In genomic region chr17:7285679-7286078, GRCh38 we compare ENCODE assay signal across 26 cellular contexts. TPM values are rescaled to one million over a fixed set of nuclear protein-coding genes. Genes with fewer than 3 reads are reported as not detected.
"Had no signal": no experiment of that assay in that cellular context is flagged by ENCODE, and none has a peak within 500 bp of the region (broad histone marks: within the 10 kb centered on the region; RNA-seq: fewer than 3 reads in every experiment).

No MANE protein-coding gene starts in this region.

- H3K4me3 Mint-ChIP-seq: activated B cell treated with CpG ODN at 0.5 μM for 24 hours; activated CD4-positive, alpha-beta memory T cell treated with anti-CD3 and anti-CD28 coated beads for 36 hours; activated CD4-positive, alpha-beta T cell treated with anti-CD3 and anti-CD28 coated beads, Interleukin-2, amount 10 ng/mL, durations not matched to agents 7 days and 5 days; activated naive CD8-positive, alpha-beta T cell treated with anti-CD3 and anti-CD28 coated beads, Interleukin-2, amount 50 U/mL, for 24 hours; activated T-cell treated with anti-CD3 and anti-CD28 coated beads, Interleukin-2, amount 50 U/mL, for 4 hours; T-cell had no signal

- DNase-seq: activated B cell treated with CpG ODN at 0.5 μM for 24 hours; activated CD4-positive, alpha-beta memory T cell treated with anti-CD3 and anti-CD28 coated beads for 36 hours; activated CD4-positive, alpha-beta T cell treated with anti-CD3 and anti-CD28 coated beads, Interleukin-2, amount 10 ng/mL, durations not matched to agents 7 days and 5 days; activated CD8-positive, alpha-beta memory T cell treated with anti-CD3 and anti-CD28 coated beads for 24 hours; activated effector memory CD4-positive, alpha-beta T cell treated with anti-CD3 and anti-CD28 coated beads, Interleukin-2, amount 50 U/mL, for 16 hours; activated naive CD4-positive, alpha-beta T cell treated with Interleukin-2 at 50 U/mL for 16 hours; activated naive CD8-positive, alpha-beta T cell treated with anti-CD3 and anti-CD28 coated beads, Interleukin-2, amount 50 U/mL, for 24 hours; activated T-cell treated with anti-CD3 and anti-CD28 coated beads, Interleukin-2, amount 50 U/mL, for 4 hours; amniotic stem cell; KBM-7; NCI-H1048; NCI-H1417; NCI-H1930; NCI-H345; NCI-H510A; NCI-H526 treated with DMSO at 0.1 percent for 48 hours; NCI-H82; RPMI8226; T-cell; T-helper 2 cell; T1000 had no signal

- H3K9me3 Mint-ChIP-seq: activated B cell treated with CpG ODN at 0.5 μM for 24 hours; activated CD4-positive, alpha-beta memory T cell treated with anti-CD3 and anti-CD28 coated beads for 36 hours; activated CD4-positive, alpha-beta T cell treated with anti-CD3 and anti-CD28 coated beads, Interleukin-2, amount 10 ng/mL, durations not matched to agents 7 days and 5 days; activated naive CD4-positive, alpha-beta T cell treated with anti-CD3 and anti-CD28 coated beads, Interleukin-2, amount 50 U/mL, for 72 hours; activated naive CD8-positive, alpha-beta T cell treated with anti-CD3 and anti-CD28 coated beads, Interleukin-2, amount 50 U/mL, for 24 hours; activated T-cell treated with anti-CD3 and anti-CD28 coated beads, Interleukin-2, amount 50 U/mL, for 4 hours; T-cell had no signal

- H3K27ac Mint-ChIP-seq: activated B cell treated with CpG ODN at 0.5 μM for 24 hours; activated CD4-positive, alpha-beta memory T cell treated with anti-CD3 and anti-CD28 coated beads for 36 hours; activated CD4-positive, alpha-beta T cell treated with anti-CD3 and anti-CD28 coated beads, Interleukin-2, amount 10 ng/mL, durations not matched to agents 7 days and 5 days; activated naive CD4-positive, alpha-beta T cell treated with anti-CD3 and anti-CD28 coated beads, Interleukin-2, amount 50 U/mL, for 72 hours; activated naive CD8-positive, alpha-beta T cell treated with anti-CD3 and anti-CD28 coated beads, Interleukin-2, amount 50 U/mL, for 24 hours; brain; T-cell had no signal

- H3K4me3 ChIP-seq: SK-N-MC had no signal

- H3K36me3 Mint-ChIP-seq: activated CD4-positive, alpha-beta memory T cell treated with anti-CD3 and anti-CD28 coated beads for 36 hours; activated naive CD4-positive, alpha-beta T cell treated with anti-CD3 and anti-CD28 coated beads, Interleukin-2, amount 50 U/mL, for 72 hours; brain; T-cell had no signal

- H3K27ac ChIP-seq: SK-N-MC had no signal

- ATAC-seq: activated naive CD4-positive, alpha-beta T cell treated with anti-CD3 and anti-CD28 coated beads, Interleukin-2, amount 50 U/mL, for 72 hours; activated naive CD8-positive, alpha-beta T cell treated with anti-CD3 and anti-CD28 coated beads, Interleukin-2, amount 50 U/mL, for 24 hours; activated T-cell treated with anti-CD3 and anti-CD28 coated beads, Interleukin-2, amount 50 U/mL, for 4 hours; Right ventricle myocardium inferior; T-cell had no signal

RNA-seq across cellular contexts. Expression of gene SLC2A4, which starts 4.2 kb away (rescaled TPM):
- total RNA-seq: activated B cell treated with CpG ODN at 0.5 μM for 24 hours; activated CD4-positive, alpha-beta T cell treated with anti-CD3 and anti-CD28 coated beads, Interleukin-2, amount 10 ng/mL, durations not matched to agents 7 days and 5 days had no signal

RNA-seq across cellular contexts. Expression of gene YBX2, which starts 8.8 kb away (rescaled TPM):
- total RNA-seq: LHCN-M2 had no signal

RNA-seq across cellular contexts. Expression of gene CLDN7, which starts 23.4 kb away (rescaled TPM):
- total RNA-seq: LHCN-M2 had no signal
